ENCODE assay signal across 1 cellular context in the genomic region with DNA sequence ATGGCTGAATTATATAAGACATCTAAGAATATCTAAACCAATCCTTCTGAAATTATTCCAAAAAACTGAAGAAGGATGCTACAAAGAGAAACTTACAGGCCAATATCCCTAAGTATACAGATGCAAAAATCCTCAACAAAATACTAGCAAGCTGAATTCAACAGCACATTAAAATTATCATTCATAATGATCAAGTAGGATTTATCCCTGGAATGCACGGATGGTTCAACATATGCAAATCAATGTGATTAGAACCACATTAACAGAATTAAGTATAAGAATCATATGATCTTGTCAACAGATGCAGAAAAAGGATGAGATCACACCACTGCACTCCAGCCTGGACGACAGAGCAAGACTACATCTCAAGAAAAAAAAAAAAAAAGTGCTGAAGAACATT.
TF ChIP-seq lines count a peak whose summit lies in the region.

No MANE protein-coding gene starts in this region.

TF ChIP-seq in K562, 482 proteins besides CTCF, POLR2A, EP300 and RAD21:
- TF ChIP-seq ZNF324 (CRISPR knock-in tag; IDR thresholded peaks at IDR 0.05) (peak; percentile 91), ATF1 (CRISPR knock-in tag; IDR thresholded peaks at IDR 0.05) (no peak), ATF1 (tag; IDR thresholded peaks at IDR 0.05) (no peak)
